18 cellular contexts compared by ENCODE assay signal in genomic region chr19:38288127-38288855, GRCh38. TPM values are rescaled to one million over a fixed set of nuclear protein-coding genes. Genes with fewer than 3 reads are reported as not detected.
"Had no signal": no experiment of that assay in that cellular context is flagged by ENCODE, and none has a peak within 500 bp of the region (broad histone marks: within the 10 kb centered on the region; RNA-seq: fewer than 3 reads in every experiment).

No MANE protein-coding gene starts in this region.

- H3K4me1 Mint-ChIP-seq: activated naive CD8-positive, alpha-beta T cell treated with anti-CD3 and anti-CD28 coated beads for 36 hours; activated T-helper 17 cell treated with anti-CD3 and anti-CD28 coated beads, Interleukin-2, amount 50 U/mL, for 72 hours had no signal

- H3K4me3 ChIP-seq: gastroesophageal sphincter, ovary, thoracic aorta, upper lobe of left lung had no signal

- H3K27ac Mint-ChIP-seq: activated CD4-positive, alpha-beta T cell treated with anti-CD3 and anti-CD28 coated beads, Interleukin-2, amount 10 ng/mL, durations not matched to agents 24 days and 14 days; activated CD8-positive, alpha-beta T cell treated with anti-CD3 and anti-CD28 coated beads for 36 hours; activated naive CD8-positive, alpha-beta T cell treated with anti-CD3 and anti-CD28 coated beads for 36 hours; activated T-helper 17 cell treated with anti-CD3 and anti-CD28 coated beads, Interleukin-2, amount 50 U/mL, for 72 hours; stimulated activated memory B cell treated with anti-CD40 and anti-IgM and Interleukin-4, amounts not matched to agents 10 μg/mL and 1 μg/mL and 100 μg/mL, for 72 hours had no signal

- H3K9me3 ChIP-seq: gastroesophageal sphincter, heart left ventricle, ovary, thoracic aorta, upper lobe of left lung had no signal

- H3K36me3 Mint-ChIP-seq: activated naive CD8-positive, alpha-beta T cell treated with anti-CD3 and anti-CD28 coated beads for 36 hours had no signal

- H3K36me3 ChIP-seq: gastroesophageal sphincter, ovary had no signal

- H3K9me3 Mint-ChIP-seq: activated CD4-positive, alpha-beta T cell treated with anti-CD3 and anti-CD28 coated beads, Interleukin-2, amount 10 ng/mL, durations not matched to agents 24 days and 14 days; activated CD8-positive, alpha-beta T cell treated with anti-CD3 and anti-CD28 coated beads for 36 hours; activated naive CD8-positive, alpha-beta T cell treated with anti-CD3 and anti-CD28 coated beads for 36 hours; activated T-helper 17 cell treated with anti-CD3 and anti-CD28 coated beads, Interleukin-2, amount 50 U/mL, for 72 hours; stimulated activated memory B cell treated with anti-CD40 and anti-IgM and Interleukin-4, amounts not matched to agents 10 μg/mL and 1 μg/mL and 100 μg/mL, for 72 hours had no signal

- ATAC-seq: activated CD8-positive, alpha-beta T cell treated with anti-CD3 and anti-CD28 coated beads for 36 hours; activated T-helper 17 cell treated with anti-CD3 and anti-CD28 coated beads, Interleukin-2, amount 50 U/mL, for 72 hours; gastroesophageal sphincter; stimulated activated memory B cell treated with anti-CD40 and anti-IgM and Interleukin-4, amounts not matched to agents 10 μg/mL and 1 μg/mL and 100 μg/mL, for 72 hours had no signal

- H3K4me1 ChIP-seq: gastroesophageal sphincter had no signal

- DNase-seq: activated CD4-positive, alpha-beta T cell treated with anti-CD3 and anti-CD28 coated beads, Interleukin-2, amount 10 ng/mL, durations not matched to agents 24 days and 14 days; activated CD8-positive, alpha-beta T cell treated with anti-CD3 and anti-CD28 coated beads for 36 hours; activated naive CD4-positive, alpha-beta T cell; activated naive CD8-positive, alpha-beta T cell treated with anti-CD3 and anti-CD28 coated beads for 36 hours; activated T-cell treated with anti-CD3 and anti-CD28 coated beads, Interleukin-2, amount 50 U/mL, for 1 hour; amniotic stem cell; erythroblast; kidney; ovary; stimulated activated CD4-positive, alpha-beta T cell treated with anti-CD3 and anti-CD28 coated beads, Interleukin-4, amount 100 ng/mL, for 4 hours; T1000; upper lobe of left lung had no signal

- H3K27me3 Mint-ChIP-seq: activated CD4-positive, alpha-beta T cell treated with anti-CD3 and anti-CD28 coated beads, Interleukin-2, amount 10 ng/mL, durations not matched to agents 24 days and 14 days; activated CD8-positive, alpha-beta T cell treated with anti-CD3 and anti-CD28 coated beads for 36 hours; activated naive CD8-positive, alpha-beta T cell treated with anti-CD3 and anti-CD28 coated beads for 36 hours; activated T-helper 17 cell treated with anti-CD3 and anti-CD28 coated beads, Interleukin-2, amount 50 U/mL, for 72 hours; stimulated activated memory B cell treated with anti-CD40 and anti-IgM and Interleukin-4, amounts not matched to agents 10 μg/mL and 1 μg/mL and 100 μg/mL, for 72 hours had no signal

- H3K27me3 ChIP-seq: gastroesophageal sphincter, heart left ventricle, ovary, upper lobe of left lung had no signal

- H3K4me3 Mint-ChIP-seq: activated CD4-positive, alpha-beta T cell treated with anti-CD3 and anti-CD28 coated beads, Interleukin-2, amount 10 ng/mL, durations not matched to agents 24 days and 14 days; activated CD8-positive, alpha-beta T cell treated with anti-CD3 and anti-CD28 coated beads for 36 hours; activated naive CD8-positive, alpha-beta T cell treated with anti-CD3 and anti-CD28 coated beads for 36 hours; activated T-helper 17 cell treated with anti-CD3 and anti-CD28 coated beads, Interleukin-2, amount 50 U/mL, for 72 hours; stimulated activated memory B cell treated with anti-CD40 and anti-IgM and Interleukin-4, amounts not matched to agents 10 μg/mL and 1 μg/mL and 100 μg/mL, for 72 hours had no signal

- H3K27ac ChIP-seq: gastroesophageal sphincter, ovary, thoracic aorta had no signal

RNA-seq across cellular contexts. Expression of gene C19orf33, which starts 15.8 kb away (rescaled TPM):
- total RNA-seq: activated CD4-positive, alpha-beta T cell treated with anti-CD3 and anti-CD28 coated beads, Interleukin-2, amount 10 ng/mL, durations not matched to agents 24 days and 14 days; activated CD8-positive, alpha-beta T cell treated with anti-CD3 and anti-CD28 coated beads for 36 hours; activated naive CD8-positive, alpha-beta T cell treated with anti-CD3 and anti-CD28 coated beads for 36 hours had no signal
- polyA plus RNA-seq: neural cell had no signal

RNA-seq across cellular contexts. Expression of gene KCNK6, which starts 31.4 kb away (rescaled TPM):
- polyA plus RNA-seq: neural cell had no signal

RNA-seq across cellular contexts. Expression of gene PPP1R14A, which starts 32.1 kb away (rescaled TPM):
- total RNA-seq: activated naive CD8-positive, alpha-beta T cell treated with anti-CD3 and anti-CD28 coated beads for 36 hours; activated T-helper 17 cell treated with anti-CD3 and anti-CD28 coated beads, Interleukin-2, amount 50 U/mL, for 72 hours had no signal
- polyA plus RNA-seq: neural cell had no signal
